Comparison of ENCODE assay signal across 12 cellular contexts in genomic region chr6:154474636-154475428, GRCh38. TPM values are rescaled to one million over a fixed set of nuclear protein-coding genes. Genes with fewer than 3 reads are reported as not detected.
DNase-seq lines count a peak whose midpoint lies in the region; ATAC-seq and TF ChIP-seq lines count a peak whose summit lies in the region.
"Had no signal": no experiment of that assay in that cellular context is flagged by ENCODE, and none has a peak within 500 bp of the region (broad histone marks: within the 10 kb centered on the region; RNA-seq: fewer than 3 reads in every experiment).

No MANE protein-coding gene starts in this region.

- H2BK15ac ChIP-seq in H9 (ENCODE audit: low read depth, low read length) = no peak overlapping the region

- TF ChIP-seq CTCF in H9 (conservative IDR thresholded peaks at IDR 0.05) = no peak

- WGBS in H9 (ENCODE audit: extremely low coverage, insufficient read length, low lambda C conversion rate) = no CpG with 5 or more reads among the region's 12 CpGs

- H3K18ac ChIP-seq in H9 (ENCODE audit: insufficient read length, low read depth, low read length) = no peak overlapping the region

- H3K4me1 ChIP-seq in H9 (ENCODE audit: insufficient read depth, low read length) = no peaks in the 10 kb centered on the region

- H4K5ac ChIP-seq in H9 (ENCODE audit: insufficient read length, low read depth, low read length) = no peak overlapping the region

- no peak overlapping the region for H3K23ac ChIP-seq in H9 (ENCODE audit: insufficient read length, low read depth, low read length)

- DNase-seq in ELR (ENCODE audit: low read depth) = peak; percentile 72
- peak; percentile 17 for DNase-seq in T1000 (lab: John Stamatoyannopoulos, UW)
- peak; percentile 22 for DNase-seq in fibroblast of the conjunctiva (ENCODE audit: low read depth)
- DNase-seq in skeletal muscle cell (ENCODE audit: low read depth) = peak; percentile 57
- no peak for DNase-seq in H9
- no peak for DNase-seq in activated naive CD4-positive, alpha-beta T cell treated with anti-CD3 and anti-CD28 coated beads, Interleukin-2, amount 50 U/mL, for 16 hours
- no peak for DNase-seq in T-helper 9 cell
- DNase-seq: DND-41; effector CD4-positive, alpha-beta T cell; NCI-H1092; Right ventricle myocardium superior had no signal

- H2BK5ac ChIP-seq in H9 (ENCODE audit: insufficient read length, low read length) = no peak overlapping the region

- H3K4ac ChIP-seq in H9 (ENCODE audit: low read depth, low read length) = no peak overlapping the region

- H4K8ac ChIP-seq in H9 (replicated peaks; ENCODE audit: insufficient read length, low read depth, low read length) = no peak overlapping the region

- H3K56ac ChIP-seq in H9 (ENCODE audit: insufficient read length, low read depth, low read length) = no peak overlapping the region

- no peak overlapping the region for H3K4me2 ChIP-seq in H9 (ENCODE audit: insufficient read depth, insufficient read length, low read length)

- no peaks in the 10 kb centered on the region for H3K79me1 ChIP-seq in H9 (ENCODE audit: insufficient read depth, low read depth, low read length, poor library complexity, severe bottlenecking)

- H3K27me3 Mint-ChIP-seq in H9 (ENCODE audit: low read depth) = no peaks in the 10 kb centered on the region

- no peaks in the 10 kb centered on the region for H3K23me2 ChIP-seq in H9 (ENCODE audit: insufficient read length, low read depth, low read length, poor library complexity, severe bottlenecking)

- H4K20me1 ChIP-seq in H9 (ENCODE audit: control insufficient read depth, insufficient read depth, insufficient read length) = no peaks in the 10 kb centered on the region

- no peak overlapping the region for H2BK12ac ChIP-seq in H9 (ENCODE audit: insufficient read length, low read depth, low read length)

- no peaks in the 10 kb centered on the region for H3K79me2 ChIP-seq in H9 (ENCODE audit: insufficient read depth, low read length)

- no peak for ATAC-seq in HG02973 (IDR thresholded peaks at IDR 0.05; ENCODE audit: unreplicated experiment)

- no peak overlapping the region for H3K9ac ChIP-seq in H9 (ENCODE audit: extremely low read depth, insufficient read length, low read length)

- peaks cover 10 to 15% of the 10 kb centered on the region in 2 experiments for H3K4me1 Mint-ChIP-seq in H9

- H4K91ac ChIP-seq in H9 (ENCODE audit: insufficient read length, low read depth, low read length) = no peak overlapping the region

- H3K27ac Mint-ChIP-seq in H9 = 0 out of 7 replicates have a peak overlapping the region, but pooled peaks of 1 of the 3 experiments have one; percentile 5

- H2BK20ac ChIP-seq in H9 (ENCODE audit: low read depth, low read length, poor library complexity, severe bottlenecking) = no peak overlapping the region

- H3K27ac ChIP-seq in H9 (ENCODE audit: insufficient read length, low read depth, low read length) = no peak overlapping the region

- no peak overlapping the region for H2BK120ac ChIP-seq in H9 (ENCODE audit: low read depth, low read length, poor library complexity, severe bottlenecking)

- no peak overlapping the region for H3K4me3 Mint-ChIP-seq in H9

- no peak overlapping the region for H3K4me3 ChIP-seq in skeletal muscle cell (ENCODE audit: low read depth, low read length)

- peaks cover 2 to 7% of the 10 kb centered on the region in 2 experiments; a peak in 4 of 5 replicates for H3K9me3 Mint-ChIP-seq in H9

- no peak overlapping the region for H3K14ac ChIP-seq in H9 (ENCODE audit: insufficient read depth, low read length)

- H2AFZ ChIP-seq in H9 (ENCODE audit: low read length) = no peak overlapping the region

- peaks cover 6 to 8% (median 8%) of the 10 kb centered on the region in 3 experiments; a peak in 4 of 7 replicates for H3K36me3 Mint-ChIP-seq in H9 (ENCODE audit: insufficient read depth in 1 of 3, low read depth in 3 of 3)

- H3K27me3 ChIP-seq in H9 (ENCODE audit: insufficient read depth, low read length) = no peaks in the 10 kb centered on the region

- H2AK5ac ChIP-seq in H9 (ENCODE audit: insufficient read length, low read length) = no peak overlapping the region

- no peaks in the 10 kb centered on the region for H3K9me3 ChIP-seq in H9 (ENCODE audit: control insufficient read depth, low read depth, low read length)

- H3T11ph ChIP-seq in H9 (ENCODE audit: low read length) = no peak overlapping the region

RNA-seq across cellular contexts. Expression of gene CNKSR3, which starts 35.7 kb away (rescaled TPM):
- total RNA-seq in H9 (2021) = 5.6 and 6.4 TPM in 2 replicates

Comparison
In these comparisons a context has a peak if more than half of its experiments do, and no peak if none do; other contexts are left out.
1. DNase-seq: peak in ELR (single experiment), T1000 (single experiment), fibroblast of the conjunctiva (single experiment) and skeletal muscle cell (single experiment); none in H9 (single experiment), activated naive CD4-positive, alpha-beta T cell treated with anti-CD3 and anti-CD28 coated beads, Interleukin-2, amount 50 U/mL, for 16 hours (single experiment) and T-helper 9 cell (single experiment).